ENCODE assay signal across 18 cellular contexts in genomic region chr6:129641344-129641743, GRCh38.
DNase-seq lines count a peak whose midpoint lies in the region; ATAC-seq, FAIRE-seq and TF ChIP-seq lines count a peak whose summit lies in the region.
"Had no signal": no experiment of that assay in that cellular context is flagged by ENCODE, and none has a peak within 500 bp of the region (broad histone marks: within the 10 kb centered on the region; RNA-seq: fewer than 3 reads in every experiment).

No MANE protein-coding gene starts in this region.

- peak; percentile 49 for DNase-seq in HTR-8/SVneo (ENCODE audit: insufficient read length, low spot score)
- peak; percentile 52 for DNase-seq in bronchial epithelial cell (ENCODE audit: low read depth)
- peak; percentile 40 for DNase-seq in kidney glomerular epithelial cell (lab: John Stamatoyannopoulos, UW)
- DNase-seq in RPMI8226, result no peak
- DNase-seq in epidermal melanocyte (ENCODE audit: insufficient read length, low spot score), result no peak
- DNase-seq: activated CD4-positive, alpha-beta T cell treated with anti-CD3 and anti-CD28 coated beads, Interleukin-2, amount 10 ng/mL, durations not matched to agents 24 days and 14 days; activated T-cell treated with anti-CD3 and anti-CD28 coated beads for 4 hours; naive thymus-derived CD8-positive, alpha-beta T cell; NCI-H1092; NCI-H2171 treated with DMSO at 0.1 percent for 48 hours; Right ventricle myocardium superior; testis had no signal

- peaks cover 7% of the 10 kb centered on the region for H3K79me2 ChIP-seq in ACC112 (ENCODE audit: control insufficient read depth, insufficient read depth, low read length, unreplicated experiment)

- no peaks in the 10 kb centered on the region for H3K9me3 Mint-ChIP-seq in activated T-helper 17 cell treated with anti-CD3 and anti-CD28 coated beads, Interleukin-2, amount 50 U/mL, for 72 hours
- H3K9me3 Mint-ChIP-seq: activated CD4-positive, alpha-beta T cell treated with anti-CD3 and anti-CD28 coated beads, Interleukin-2, amount 10 ng/mL, durations not matched to agents 24 days and 14 days; activated naive CD4-positive, alpha-beta T cell treated with anti-CD3 and anti-CD28 coated beads, Interleukin-2, amount 50 U/mL, for 72 hours; naive thymus-derived CD8-positive, alpha-beta T cell; T-helper 2 cell treated with Interferon-gamma antibody and Interleukin-4, amounts not matched to agents 5 μg/mL and 100 μg/mL, for 36 hours had no signal

- FAIRE-seq in HTR-8/SVneo (lab: Jason Lieb, UNC) (no peak), bronchial epithelial cell (lab: Jason Lieb, UNC) (no peak)
- FAIRE-seq: colon had no signal

- no peak overlapping the region for H3K4me3 ChIP-seq in ACC112 (ENCODE audit: low read depth, low read length)
- H3K4me3 ChIP-seq in bronchial epithelial cell (ENCODE audit: low read depth, low read length), result no peak overlapping the region
- H3K4me3 ChIP-seq: testis had no signal

- no peak overlapping the region for H3K4me3 Mint-ChIP-seq in activated T-helper 17 cell treated with anti-CD3 and anti-CD28 coated beads, Interleukin-2, amount 50 U/mL, for 72 hours
- H3K4me3 Mint-ChIP-seq: activated CD4-positive, alpha-beta T cell treated with anti-CD3 and anti-CD28 coated beads, Interleukin-2, amount 10 ng/mL, durations not matched to agents 24 days and 14 days; naive thymus-derived CD8-positive, alpha-beta T cell; T-helper 2 cell treated with Interferon-gamma antibody and Interleukin-4, amounts not matched to agents 5 μg/mL and 100 μg/mL, for 36 hours had no signal

- no peaks in the 10 kb centered on the region for H3K36me3 Mint-ChIP-seq in activated T-helper 17 cell treated with anti-CD3 and anti-CD28 coated beads, Interleukin-2, amount 50 U/mL, for 72 hours (ENCODE audit: low read depth)
- H3K36me3 Mint-ChIP-seq: activated naive CD4-positive, alpha-beta T cell treated with anti-CD3 and anti-CD28 coated beads, Interleukin-2, amount 50 U/mL, for 72 hours; naive thymus-derived CD8-positive, alpha-beta T cell had no signal

- H3K27me3 ChIP-seq in ACC112 (ENCODE audit: insufficient read depth, low read length), result no peaks in the 10 kb centered on the region
- H3K27me3 ChIP-seq in bronchial epithelial cell (ENCODE audit: control insufficient read depth, insufficient read depth, low read length), result no peaks in the 10 kb centered on the region
- H3K27me3 ChIP-seq: testis had no signal

- H2AFZ ChIP-seq in ACC112 (ENCODE audit: low read length, unreplicated experiment), result no peak overlapping the region

- peaks cover 48% of the 10 kb centered on the region for H3K4me1 ChIP-seq in ACC112 (ENCODE audit: control insufficient read depth, insufficient read depth, low read length, unreplicated experiment)

- H3K36me3 ChIP-seq in ACC112 (ENCODE audit: insufficient read depth, low read length) (peaks cover 9% of the 10 kb centered on the region; the same call in 1 of the 2 replicates), bronchial epithelial cell (ENCODE audit: control insufficient read depth, insufficient read depth, low read length) (no peaks in the 10 kb centered on the region)

- H3K27ac Mint-ChIP-seq in activated T-helper 17 cell treated with anti-CD3 and anti-CD28 coated beads, Interleukin-2, amount 50 U/mL, for 72 hours, result no peak overlapping the region
- H3K27ac Mint-ChIP-seq: activated CD4-positive, alpha-beta T cell treated with anti-CD3 and anti-CD28 coated beads, Interleukin-2, amount 10 ng/mL, durations not matched to agents 24 days and 14 days; activated naive CD4-positive, alpha-beta T cell treated with anti-CD3 and anti-CD28 coated beads, Interleukin-2, amount 50 U/mL, for 72 hours; naive thymus-derived CD8-positive, alpha-beta T cell; T-helper 2 cell treated with Interferon-gamma antibody and Interleukin-4, amounts not matched to agents 5 μg/mL and 100 μg/mL, for 36 hours had no signal

- H3K27ac ChIP-seq in ACC112 (ENCODE audit: low read depth, low read length), result peak overlapping the region; percentile 47
- H3K27ac ChIP-seq: testis had no signal

- ATAC-seq in activated T-helper 17 cell treated with anti-CD3 and anti-CD28 coated beads, Interleukin-2, amount 50 U/mL, for 72 hours (replicated peaks), result no peak
- ATAC-seq in HG03139 (IDR thresholded peaks at IDR 0.05; ENCODE audit: unreplicated experiment), result no peak
- ATAC-seq: activated naive CD4-positive, alpha-beta T cell treated with anti-CD3 and anti-CD28 coated beads, Interleukin-2, amount 50 U/mL, for 72 hours; naive thymus-derived CD8-positive, alpha-beta T cell had no signal

- no peaks in the 10 kb centered on the region for H3K27me3 Mint-ChIP-seq in activated T-helper 17 cell treated with anti-CD3 and anti-CD28 coated beads, Interleukin-2, amount 50 U/mL, for 72 hours
- H3K27me3 Mint-ChIP-seq: naive thymus-derived CD8-positive, alpha-beta T cell had no signal

- no peak for TF ChIP-seq CTCF in bronchial epithelial cell (IDR thresholded peaks at IDR 0.05; ENCODE audit: insufficient read depth, low read length, severe bottlenecking)

- H3K4me1 Mint-ChIP-seq in activated T-helper 17 cell treated with anti-CD3 and anti-CD28 coated beads, Interleukin-2, amount 50 U/mL, for 72 hours, result no peaks in the 10 kb centered on the region
- H3K4me1 Mint-ChIP-seq: activated CD4-positive, alpha-beta T cell treated with anti-CD3 and anti-CD28 coated beads, Interleukin-2, amount 10 ng/mL, durations not matched to agents 24 days and 14 days; naive thymus-derived CD8-positive, alpha-beta T cell had no signal

Comparison
In these comparisons a context has a peak if more than half of its experiments do, and no peak if none do; other contexts are left out.
1. DNase-seq: peak in HTR-8/SVneo (single experiment), bronchial epithelial cell (single experiment) and kidney glomerular epithelial cell (single experiment); none in RPMI8226 (single experiment) and epidermal melanocyte (single experiment).